ENCODE assay signal across 8 cellular contexts in genomic region chr14:31761325-31761724, GRCh38.
"Had no signal": no experiment of that assay in that cellular context is flagged by ENCODE, and none has a peak within 500 bp of the region (broad histone marks: within the 10 kb centered on the region; RNA-seq: fewer than 3 reads in every experiment).

No MANE protein-coding gene starts in this region.

- H3K36me3 ChIP-seq: HAP-1 had no signal

- H3K4me1 Mint-ChIP-seq: GM23338 had no signal

- H3K4me2 ChIP-seq: GM23338 had no signal

- H3K27ac Mint-ChIP-seq: GM23338, HFFc6, IgD-negative memory B cell had no signal

- H3K27ac ChIP-seq: HL-60 had no signal

- H3K9me3 ChIP-seq: HAP-1 had no signal

- H3K4me1 ChIP-seq: HAP-1 had no signal

- H2AFZ ChIP-seq: GM23338 had no signal

- H3K4me3 ChIP-seq: GM23338, HAP-1 had no signal

- DNase-seq: H7, HFFc6, KG1 had no signal

- H3K9me3 Mint-ChIP-seq: GM23338, HFFc6 had no signal

- H3K4me3 Mint-ChIP-seq: GM23338, HFFc6, IgD-negative memory B cell had no signal

- H3K27me3 Mint-ChIP-seq: IgD-negative memory B cell had no signal

- ATAC-seq: GM23338, HCT116 had no signal
